ENCODE assay signal across 7 cellular contexts in the genomic region with DNA sequence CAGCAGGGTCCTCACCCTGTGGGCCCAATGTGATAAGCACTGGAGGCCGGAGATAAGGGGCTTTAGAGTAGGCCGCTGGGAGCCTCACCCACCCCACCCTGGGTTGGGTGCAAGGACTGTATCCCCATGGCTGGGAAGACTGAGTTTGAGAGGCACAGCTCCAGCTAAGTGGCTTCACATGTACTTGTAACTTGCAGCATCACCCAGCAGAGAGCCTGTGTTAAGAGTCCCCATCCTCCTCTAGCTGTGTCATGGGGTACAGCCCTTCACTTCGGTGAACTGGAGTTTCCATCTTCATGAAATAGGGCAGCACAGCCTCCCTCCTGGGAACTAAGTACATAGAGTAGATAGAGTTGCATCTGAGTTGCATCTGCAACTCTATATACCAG. TPM values are rescaled to one million over a fixed set of nuclear protein-coding genes. Genes with fewer than 3 reads are reported as not detected.
DNase-seq lines count a peak whose midpoint lies in the region; ATAC-seq and TF ChIP-seq lines count a peak whose summit lies in the region.
"Had no signal": no experiment of that assay in that cellular context is flagged by ENCODE, and none has a peak within 500 bp of the region (broad histone marks: within the 10 kb centered on the region; RNA-seq: fewer than 3 reads in every experiment).

No MANE protein-coding gene starts in this region.

- H3K36me3 Mint-ChIP-seq in neural progenitor cell: peaks cover 7% of the 10 kb centered on the region

- H3K9ac ChIP-seq in neural progenitor cell: peak overlapping the region; percentile 81

- no peaks in the 10 kb centered on the region for H3K9me3 Mint-ChIP-seq in neural progenitor cell

- H3K4me1 ChIP-seq in HEK293 (ENCODE audit: control insufficient read depth, insufficient read depth, low read length): no peaks in the 10 kb centered on the region
- peaks cover 12% of the 10 kb centered on the region for H3K4me1 ChIP-seq in neural progenitor cell

- H3K9me3 ChIP-seq in HEK293 (ENCODE audit: control insufficient read depth, insufficient read depth, low read depth, low read length) (no peaks in the 10 kb centered on the region), neural progenitor cell (ENCODE audit: low read depth) (no peaks in the 10 kb centered on the region)

- H3K4me1 Mint-ChIP-seq in neural progenitor cell: peaks cover 22% of the 10 kb centered on the region

- peaks cover 25% of the 10 kb centered on the region for H3K79me2 ChIP-seq in neural progenitor cell (ENCODE audit: low read depth)

- no peak for TF ChIP-seq CTCF in HEK293 (tag by site-specific recombination; IDR thresholded peaks at IDR 0.05)
- TF ChIP-seq CTCF in astrocyte of the cerebellum (IDR thresholded peaks at IDR 0.05; ENCODE audit: low read depth, low read length, missing control alignments): no peak
- TF ChIP-seq CTCF in neural progenitor cell (IDR thresholded peaks at IDR 0.05): no peak

- H3K36me3 ChIP-seq in HEK293 (ENCODE audit: control insufficient read depth in 2 of 2, insufficient read depth in 1 of 2, low read length in 2 of 2) (peaks cover 14 to 29% of the 10 kb centered on the region in 2 experiments; a peak in 2 of 3 replicates), neural progenitor cell (no peaks in the 10 kb centered on the region)

- CTCF ChIA-PET in HEK293 (lab: Yijun Ruan, JAX): interaction anchor here (0.7 to 16.5 kb wide), 5 partner anchors 23 to 84 kb away, joined by 3 to 386 read pairs (median 7); partner anchors contain the start of gene HOOK2

- no peak for ATAC-seq in GM19467 (IDR thresholded peaks at IDR 0.05; ENCODE audit: unreplicated experiment)

- H3K27ac ChIP-seq in HEK293 (ENCODE audit: extremely low read depth, low read depth, low read length) (no peak overlapping the region; the same call in 1 of the 2 replicates), neural progenitor cell (no peak overlapping the region)

- H3F3A ChIP-seq in neural progenitor cell (ENCODE audit: low read depth): peaks cover 49% of the 10 kb centered on the region

- H2AFZ ChIP-seq in neural progenitor cell (replicated peaks): no peak overlapping the region

- H3K4me3 ChIP-seq in HEK293 (ENCODE audit: low read depth, low read length) (no peak overlapping the region), astrocyte of the cerebellum (ENCODE audit: low read depth, low read length) (peak overlapping the region; percentile 88), neural progenitor cell (peak overlapping the region; percentile 83)

- no peak overlapping the region for H3K27ac Mint-ChIP-seq in neural progenitor cell

- DNase-seq in astrocyte of the cerebellum (ENCODE audit: low read depth) (no peak), neural progenitor cell (ENCODE audit: low spot score) (no peak), NCI-H146 treated with DMSO at 0.1 percent for 48 hours (lab: John Stamatoyannopoulos, UW; ENCODE audit: unreplicated experiment) (no peak), islet precursor cell (no peak)
- DNase-seq: NCI-H1694 had no signal

- H3K27me3 ChIP-seq in neural progenitor cell: peaks cover 12% of the 10 kb centered on the region

- in situ Hi-C loops in astrocyte of the cerebellum (cut with HindIII; ENCODE audit: low sequenced_read_pairs): no loop called here

- peaks cover 22% of the 10 kb centered on the region for H4K20me1 ChIP-seq in neural progenitor cell (ENCODE audit: low read depth)

- POLR2A ChIA-PET in HEK293 (lab: Yijun Ruan, JAX): interaction anchor here (0.6 to 2.8 kb wide), 3 partner anchors 9 to 31 kb away, joined by 3 to 18 read pairs (median 10); partner anchors contain the start of gene JUNB

- peaks cover 1% of the 10 kb centered on the region for H3K27me3 Mint-ChIP-seq in neural progenitor cell (ENCODE audit: insufficient read depth, low read depth)

- H3K4me2 ChIP-seq in neural progenitor cell: peak overlapping the region; percentile 95

- peak overlapping the region; percentile 94 for H3K4me3 Mint-ChIP-seq in neural progenitor cell

TF ChIP-seq in HEK293, 187 proteins besides CTCF, POLR2A, EP300 and RAD21:
- TF ChIP-seq RBAK (tag by site-specific recombination; IDR thresholded peaks at IDR 0.05): no peak
- peak; percentile 22; the same call in 1 of the 2 replicates for TF ChIP-seq SCRT2 (tag by site-specific recombination; IDR thresholded peaks at IDR 0.05)

RNA-seq across cellular contexts. Expression of gene PRDX2, which starts 1.3 kb away (rescaled TPM):
- total RNA-seq in neural progenitor cell (ENCODE audit: low replicate concordance): 463 and 727 TPM in 2 replicates

RNA-seq across cellular contexts. Expression of gene THSD8, which starts 1.5 kb away (rescaled TPM):
- total RNA-seq in neural progenitor cell (ENCODE audit: low replicate concordance): not detected in 2 replicates

RNA-seq across cellular contexts. Expression of gene RNASEH2A, which starts 6.0 kb away (rescaled TPM):
- total RNA-seq in neural progenitor cell (ENCODE audit: low replicate concordance): 60.3 and 61.3 TPM in 2 replicates

RNA-seq across cellular contexts. Expression of gene JUNB, which starts 9.1 kb away (rescaled TPM):
- total RNA-seq in neural progenitor cell (ENCODE audit: low replicate concordance): 1.5 and 12.6 TPM in 2 replicates

RNA-seq across cellular contexts. Expression of gene HOOK2, which starts 25.0 kb away (rescaled TPM):
- 14.3 and 25.1 TPM in 2 replicates for total RNA-seq in neural progenitor cell (ENCODE audit: low replicate concordance)
